1 cellular context compared by ENCODE assay signal in the genomic region with DNA sequence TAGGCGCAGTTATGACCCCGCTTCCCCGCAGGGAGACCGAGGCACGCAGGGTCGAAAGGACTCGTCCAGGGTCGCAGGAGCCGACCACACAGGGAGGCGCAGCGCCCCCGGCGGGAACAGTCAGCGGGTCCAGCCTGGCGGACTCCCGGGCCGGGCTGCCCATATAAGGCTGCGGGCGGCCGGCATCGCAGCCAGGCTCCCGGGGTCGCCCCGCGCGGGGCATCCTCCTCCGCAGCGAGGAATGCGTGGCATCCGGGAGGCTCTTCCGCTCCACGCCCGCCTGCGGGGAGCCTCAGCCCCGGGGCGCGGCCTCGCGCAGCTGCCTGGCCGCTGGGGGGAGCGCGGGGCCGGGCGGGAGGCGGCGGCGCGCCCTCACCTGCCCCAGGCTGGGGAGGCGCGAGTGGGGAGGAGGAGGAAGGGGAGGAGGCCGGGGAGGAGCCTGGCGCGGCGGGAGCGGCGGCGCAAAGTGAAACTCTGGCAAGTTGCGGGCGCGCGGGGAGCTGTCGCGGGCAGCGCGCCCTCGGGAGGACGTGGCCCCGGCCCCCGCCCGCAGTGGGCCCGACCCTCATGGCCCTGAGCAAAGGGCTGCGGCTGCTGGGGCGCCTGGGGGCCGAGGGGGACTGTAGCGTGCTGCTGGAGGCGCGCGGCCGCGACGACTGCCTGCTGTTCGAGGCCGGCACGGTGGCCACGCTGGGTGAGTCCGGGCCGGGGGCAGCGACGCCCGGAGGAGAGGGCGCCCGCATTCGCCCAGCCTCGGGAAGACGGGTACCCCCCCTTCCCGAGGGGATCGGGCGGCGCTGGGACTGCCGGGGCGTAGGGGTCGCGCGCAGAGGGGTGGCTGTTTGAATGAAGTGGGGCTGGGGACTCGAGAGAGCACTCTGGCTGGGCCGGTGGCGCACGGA.
TF ChIP-seq lines count a peak whose summit lies in the region.

Gene SYNJ2 (plus strand): TSS at position 469 of the 902 bp plus-strand sequence. CDS start 99 bp downstream, at position 568.

TF ChIP-seq in K562, 482 proteins besides CTCF, POLR2A, EP300 and RAD21 (continued from another document and continues in another):
- TF ChIP-seq STAT5A (IDR thresholded peaks at IDR 0.05; ENCODE audit: borderline replicate concordance, low read length) (no peak), NRF1 (conservative IDR thresholded peaks at IDR 0.05 in 1 of 2, IDR thresholded peaks at IDR 0.05 in 1 of 2) (peak in 1 of 2 experiments; percentile 63; a peak in 3 of 4 replicates), NFE2L1 (tag; IDR thresholded peaks at IDR 0.05; ENCODE audit: borderline replicate concordance, low read depth) (no peak), BCL6 (CRISPR knock-in tag; IDR thresholded peaks at IDR 0.05) (no peak), VEZF1 (CRISPR knock-in tag; IDR thresholded peaks at IDR 0.05) (peak; percentile 94), KDM4B (IDR thresholded peaks at IDR 0.05; ENCODE audit: borderline replicate concordance in 2 of 2, low read depth in 1 of 2) (no peak), ZNF695 (CRISPR knock-in tag; IDR thresholded peaks at IDR 0.05) (no peak), XRCC4 (IDR thresholded peaks at IDR 0.05; ENCODE audit: extremely low read depth, insufficient read depth, insufficient read length) (no peak), MYNN (IDR thresholded peaks at IDR 0.05) (no peak), MYNN (CRISPR knock-in tag; IDR thresholded peaks at IDR 0.05) (no peak), E2F4 (CRISPR knock-in tag; IDR thresholded peaks at IDR 0.05; ENCODE audit: low read depth) (peak; percentile 73; the same call in 1 of the 2 replicates), ASH1L (IDR thresholded peaks at IDR 0.05; ENCODE audit: borderline replicate concordance, low read depth, partially characterized antibody) (no peak), FOSL1 (tag; conservative IDR thresholded peaks at IDR 0.05) (peak; percentile 34; the same call in 1 of the 2 replicates), NFE2 (IDR thresholded peaks at IDR 0.05; ENCODE audit: low read depth) (no peak), BRD9 (IDR thresholded peaks at IDR 0.05; ENCODE audit: low read depth, partially characterized antibody) (no peak), PRPF4 (IDR thresholded peaks at IDR 0.05; ENCODE audit: insufficient read depth, low read depth, low read length, poor library complexity, severe bottlenecking) (peak; percentile 50), ZNF175 (CRISPR knock-in tag; IDR thresholded peaks at IDR 0.05; ENCODE audit: low read depth) (0 out of 2 replicates have a peak, but pooled peaks have one; percentile 31), DNMT1 (IDR thresholded peaks at IDR 0.05) (no peak), PTTG1 (tag; IDR thresholded peaks at IDR 0.05; ENCODE audit: low read depth) (no peak), CBX8 (IDR thresholded peaks at IDR 0.05; ENCODE audit: borderline replicate concordance, extremely low read depth, low read depth, low read length, poor library complexity, severe bottlenecking) (no peak), TCF7 (IDR thresholded peaks at IDR 0.05; ENCODE audit: borderline replicate concordance) (no peak; the same call in 1 of the 2 replicates), BDP1 (IDR thresholded peaks at IDR 0.05; ENCODE audit: insufficient read depth, insufficient read length) (no peak), ZNF57 (CRISPR knock-in tag; IDR thresholded peaks at IDR 0.05) (0 out of 2 replicates have a peak, but pooled peaks have one; percentile 36), THAP7 (CRISPR knock-in tag; IDR thresholded peaks at IDR 0.05) (no peak; the same call in 1 of the 2 replicates), ZBTB1 (CRISPR knock-in tag; IDR thresholded peaks at IDR 0.05; ENCODE audit: borderline replicate concordance, low read depth) (peak; percentile 87), SOX6 (IDR thresholded peaks at IDR 0.05) (peak; percentile 49), FOXA3 (CRISPR knock-in tag; conservative IDR thresholded peaks at IDR 0.05 in 1 of 2, IDR thresholded peaks at IDR 0.05 in 1 of 2) (no peak), GATA2 (CRISPR knock-in tag; IDR thresholded peaks at IDR 0.05) (no peak), NONO (IDR thresholded peaks at IDR 0.05; ENCODE audit: low read depth in 2 of 2, low read length in 1 of 2) (peak; percentile 86 to 97), PHF20 (IDR thresholded peaks at IDR 0.05; ENCODE audit: partially characterized antibody) (peak; percentile 18), CCAR2 (IDR thresholded peaks at IDR 0.05; ENCODE audit: low read depth, low read length) (no peak), FOXK1 (CRISPR knock-in tag; IDR thresholded peaks at IDR 0.05; ENCODE audit: borderline replicate concordance) (no peak), GTF2F1 (IDR thresholded peaks at IDR 0.05; ENCODE audit: low read depth, low read length) (no peak), SAFB (IDR thresholded peaks at IDR 0.05; ENCODE audit: borderline replicate concordance, low read depth, low read length) (peak; percentile 93), TCF3 (CRISPR knock-in tag; IDR thresholded peaks at IDR 0.05) (no peak), E2F8 (IDR thresholded peaks at IDR 0.05; ENCODE audit: low read depth, partially characterized antibody) (no peak), NR3C1 (CRISPR knock-in tag; IDR thresholded peaks at IDR 0.05) (no peak), ZNF174 (CRISPR knock-in tag; IDR thresholded peaks at IDR 0.05) (no peak), ZNF507 (tag; conservative IDR thresholded peaks at IDR 0.05) (no peak), ZFX (CRISPR knock-in tag; IDR thresholded peaks at IDR 0.05) (peak; percentile 85), KDM2B (CRISPR knock-in tag; IDR thresholded peaks at IDR 0.05) (peak; percentile 72; the same call in 1 of the 2 replicates), POLR3G (IDR thresholded peaks at IDR 0.05; ENCODE audit: extremely low read depth, insufficient read length, insufficient replicate concordance) (no peak), AFF4 (CRISPR knock-in tag; IDR thresholded peaks at IDR 0.05) (peak; percentile 58; the same call in 1 of the 2 replicates), NR2F6 (CRISPR knock-in tag; IDR thresholded peaks at IDR 0.05) (no peak), ZNF408 (CRISPR knock-in tag; IDR thresholded peaks at IDR 0.05; ENCODE audit: low read depth) (no peak), NFRKB (IDR thresholded peaks at IDR 0.05; ENCODE audit: low read depth) (no peak), ARID1B (IDR thresholded peaks at IDR 0.05) (0 out of 2 replicates have a peak, but pooled peaks have one; percentile 26)
- TF ChIP-seq, protein P1, sequence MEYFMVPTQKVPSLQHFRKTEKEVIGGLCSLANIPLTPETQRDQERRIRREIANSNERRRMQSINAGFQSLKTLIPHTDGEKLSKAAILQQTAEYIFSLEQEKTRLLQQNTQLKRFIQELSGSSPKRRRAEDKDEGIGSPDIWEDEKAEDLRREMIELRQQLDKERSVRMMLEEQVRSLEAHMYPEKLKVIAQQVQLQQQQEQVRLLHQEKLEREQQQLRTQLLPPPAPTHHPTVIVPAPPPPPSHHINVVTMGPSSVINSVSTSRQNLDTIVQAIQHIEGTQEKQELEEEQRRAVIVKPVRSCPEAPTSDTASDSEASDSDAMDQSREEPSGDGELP (CRISPR knock-in tag; IDR thresholded peaks at IDR 0.05; ENCODE audit: borderline replicate concordance) = peak; percentile 61; the same call in 1 of the 2 replicates
- TF ChIP-seq, protein P2, sequence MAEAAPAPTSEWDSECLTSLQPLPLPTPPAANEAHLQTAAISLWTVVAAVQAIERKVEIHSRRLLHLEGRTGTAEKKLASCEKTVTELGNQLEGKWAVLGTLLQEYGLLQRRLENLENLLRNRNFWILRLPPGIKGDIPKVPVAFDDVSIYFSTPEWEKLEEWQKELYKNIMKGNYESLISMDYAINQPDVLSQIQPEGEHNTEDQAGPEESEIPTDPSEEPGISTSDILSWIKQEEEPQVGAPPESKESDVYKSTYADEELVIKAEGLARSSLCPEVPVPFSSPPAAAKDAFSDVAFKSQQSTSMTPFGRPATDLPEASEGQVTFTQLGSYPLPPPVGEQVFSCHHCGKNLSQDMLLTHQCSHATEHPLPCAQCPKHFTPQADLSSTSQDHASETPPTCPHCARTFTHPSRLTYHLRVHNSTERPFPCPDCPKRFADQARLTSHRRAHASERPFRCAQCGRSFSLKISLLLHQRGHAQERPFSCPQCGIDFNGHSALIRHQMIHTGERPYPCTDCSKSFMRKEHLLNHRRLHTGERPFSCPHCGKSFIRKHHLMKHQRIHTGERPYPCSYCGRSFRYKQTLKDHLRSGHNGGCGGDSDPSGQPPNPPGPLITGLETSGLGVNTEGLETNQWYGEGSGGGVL (CRISPR knock-in tag; IDR thresholded peaks at IDR 0.05) = no peak
- TF ChIP-seq, protein P3, sequence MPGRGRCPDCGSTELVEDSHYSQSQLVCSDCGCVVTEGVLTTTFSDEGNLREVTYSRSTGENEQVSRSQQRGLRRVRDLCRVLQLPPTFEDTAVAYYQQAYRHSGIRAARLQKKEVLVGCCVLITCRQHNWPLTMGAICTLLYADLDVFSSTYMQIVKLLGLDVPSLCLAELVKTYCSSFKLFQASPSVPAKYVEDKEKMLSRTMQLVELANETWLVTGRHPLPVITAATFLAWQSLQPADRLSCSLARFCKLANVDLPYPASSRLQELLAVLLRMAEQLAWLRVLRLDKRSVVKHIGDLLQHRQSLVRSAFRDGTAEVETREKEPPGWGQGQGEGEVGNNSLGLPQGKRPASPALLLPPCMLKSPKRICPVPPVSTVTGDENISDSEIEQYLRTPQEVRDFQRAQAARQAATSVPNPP (IDR thresholded peaks at IDR 0.05; ENCODE audit: borderline replicate concordance, insufficient read depth, insufficient read length) = no peak
- TF ChIP-seq, protein P4, sequence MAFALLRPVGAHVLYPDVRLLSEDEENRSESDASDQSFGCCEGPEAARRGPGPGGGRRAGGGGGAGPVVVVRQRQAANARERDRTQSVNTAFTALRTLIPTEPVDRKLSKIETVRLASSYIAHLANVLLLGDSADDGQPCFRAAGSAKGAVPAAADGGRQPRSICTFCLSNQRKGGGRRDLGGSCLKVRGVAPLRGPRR (CRISPR knock-in tag; IDR thresholded peaks at IDR 0.05) = no peak
